17 cellular contexts compared by ENCODE assay signal in the genomic region with DNA sequence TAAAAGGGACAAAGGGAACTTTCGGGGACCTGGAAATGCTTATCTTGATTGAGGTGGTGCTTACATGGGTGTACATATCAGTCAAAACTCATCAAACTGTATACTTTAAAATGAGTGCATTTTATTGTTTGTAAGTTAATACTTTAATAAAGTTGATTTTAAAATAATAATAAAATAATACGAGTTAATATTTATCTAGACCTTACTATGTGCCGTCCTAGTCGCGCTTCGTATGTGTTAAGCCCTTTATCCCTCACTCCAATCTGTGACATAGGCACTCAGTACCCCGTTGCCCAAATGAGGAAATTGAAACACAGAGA. TPM values are rescaled to one million over a fixed set of nuclear protein-coding genes. Genes with fewer than 3 reads are reported as not detected.
A peak's percentile ranks its signal among the peaks of the same experiment; 100 is the strongest.
DNase-seq lines count a peak whose midpoint lies in the region; ATAC-seq and TF ChIP-seq lines count a peak whose summit lies in the region.
"Had no signal": no experiment of that assay in that cellular context is flagged by ENCODE, and none has a peak within 500 bp of the region (broad histone marks: within the 10 kb centered on the region; RNA-seq: fewer than 3 reads in every experiment).

No MANE protein-coding gene starts in this region.

- H3K27me3 ChIP-seq in HUES6 (ENCODE audit: control insufficient read depth, insufficient read depth, low read length) (peaks cover 50% of the 10 kb centered on the region), dorsolateral prefrontal cortex (no peaks in the 10 kb centered on the region), mononuclear cell (ENCODE audit: insufficient read depth, low read length) (no peaks in the 10 kb centered on the region), stomach (peaks cover 0 to 52% (median 14%) of the 10 kb centered on the region in 3 donors)
- H3K27me3 ChIP-seq: BLaER1, ovary had no signal

- H3K36me3 ChIP-seq in HUES6 (ENCODE audit: control insufficient read depth, insufficient read depth, low read length) (no peaks in the 10 kb centered on the region), stomach (no peaks in the 10 kb centered on the region)
- H3K36me3 ChIP-seq: BLaER1, ovary had no signal

- intact Hi-C loops in dorsolateral prefrontal cortex (cut with DNase I) (no loop called here), stomach (cut with DNase I; ENCODE audit: low total_unique reads) (no loop called here)

- H3K9me3 ChIP-seq in HUES6 (ENCODE audit: control insufficient read depth, insufficient read depth, low read depth, low read length) (no peaks in the 10 kb centered on the region), mononuclear cell (ENCODE audit: low read depth, low read length) (no peaks in the 10 kb centered on the region), stomach (no peaks in the 10 kb centered on the region)
- H3K9me3 ChIP-seq: BLaER1, ovary had no signal

- TF ChIP-seq EP300 in stomach (IDR thresholded peaks at IDR 0.05): no peak

- TF ChIP-seq CTCF in dorsolateral prefrontal cortex (IDR thresholded peaks at IDR 0.05 in 54 of 56, conservative IDR thresholded peaks at IDR 0.05 in 2 of 56; ENCODE audit: low read depth in 1 of 56, partially characterized antibody in 56 of 56) (no peak), stomach (IDR thresholded peaks at IDR 0.05) (no peak), omental fat pad (IDR thresholded peaks at IDR 0.05) (no peak)

- H3K4me1 ChIP-seq in HUES6 (ENCODE audit: control insufficient read depth, insufficient read depth, low read length) (peaks cover 35% of the 10 kb centered on the region), mononuclear cell (ENCODE audit: insufficient read depth, low read length) (peaks cover 73% of the 10 kb centered on the region), stomach (peaks cover 10 to 41% (median 12%) of the 10 kb centered on the region in 4 donors)

- H3K9ac ChIP-seq in HUES6 (ENCODE audit: low read length): peak overlapping the region; percentile 60
- H3K9ac ChIP-seq: BLaER1 had no signal

- ATAC-seq in omental fat pad (ENCODE audit: low FRiP score) (no peak), HG03280 (IDR thresholded peaks at IDR 0.05; ENCODE audit: unreplicated experiment) (no peak)
- ATAC-seq: GM12878 had no signal

- H3K4me3 ChIP-seq in HUES6 (ENCODE audit: low read depth, low read length) (peak overlapping the region; percentile 45), dorsolateral prefrontal cortex (peak overlapping the region in 5 of 59 donors; percentile 5 to 48 (median 29)), mononuclear cell (ENCODE audit: low read length) (peak overlapping the region; percentile 15), stomach (peak overlapping the region in 2 of 4 donors; percentile 12 to 22)
- H3K4me3 ChIP-seq: BLaER1, GM12878, PC-9 had no signal

- TF ChIP-seq POLR2A in stomach (IDR thresholded peaks at IDR 0.05): no peak

- 38 to 51% (median 44%) methylated on average over 7 of the region's 7 CpGs for WGBS in stomach, 5 donors

- H3K27ac ChIP-seq in HUES6 (ENCODE audit: low read depth, low read length) (no peak overlapping the region), dorsolateral prefrontal cortex (peak overlapping the region in 50 of 59 donors; percentile 7 to 90 (median 62)), stomach (peak overlapping the region in 4 of 5 donors; percentile 15 to 76 (median 54))
- H3K27ac ChIP-seq: BLaER1, PC-9 had no signal

- DNase-seq in dorsolateral prefrontal cortex (no peak), stomach (no peak), omental fat pad (ENCODE audit: low spot score) (no peak), DMS114 treated with DMSO at 0.1 percent for 48 hours (lab: John Stamatoyannopoulos, UW; ENCODE audit: unreplicated experiment) (no peak), NCI-H446 treated with DMSO at 0.1 percent for 48 hours (lab: John Stamatoyannopoulos, UW) (no peak)
- DNase-seq: NCI-H1048, NCI-H446 had no signal

RNA-seq across cellular contexts. Expression of gene PDYN, which starts 47.5 kb away (rescaled TPM):
- total RNA-seq in dorsolateral prefrontal cortex (1 to 10 TPM in 118 of 120 experiments, under 1 TPM in 2; 0.67 to 9.6 (median 2.8) TPM), mononuclear cell (0.10 TPM), stomach (not detected), omental fat pad (not detected)
- polyA plus RNA-seq in stomach: not detected
- total RNA-seq: Daoy, endothelial cell of umbilical vein, GM12878, ovary, PC-9, urinary bladder had no signal
- polyA plus RNA-seq: endothelial cell of umbilical vein, GM12878, ovary, urinary bladder had no signal

RNA-seq across cellular contexts. Expression of gene SIRPA, which starts 51.2 kb away (rescaled TPM):
- total RNA-seq in dorsolateral prefrontal cortex (100 to 1,000 TPM; 164 to 389 (median 265) TPM), mononuclear cell (23.6 TPM), stomach (10 to 100 TPM in 1 of 5 donors, 1 to 10 TPM in 3, under 1 TPM in 1; 0.29 to 35.5 (median 8.8) TPM), omental fat pad (10 to 100 TPM; 51.9 to 86.1 (median 77.0) TPM)
- polyA plus RNA-seq in stomach: 1 to 10 TPM; 5.7 to 8.5 (median 7.0) TPM
